Comparison of ENCODE assay signal across 8 cellular contexts in genomic region chrX:48597353-48598264, GRCh38. TPM values are rescaled to one million over a fixed set of nuclear protein-coding genes. Genes with fewer than 3 reads are reported as not detected.
A peak's percentile ranks its signal among the peaks of the same experiment; 100 is the strongest.
DNase-seq lines count a peak whose midpoint lies in the region; ATAC-seq and TF ChIP-seq lines count a peak whose summit lies in the region.

WDR13 (plus strand) TSS chrX:48597492; CDS start chrX:48597997, 505 bp downstream.

- no peaks in the 10 kb centered on the region for H3K4me1 ChIP-seq in breast epithelium
- H3K4me1 ChIP-seq in skeletal muscle satellite cell (ENCODE audit: control insufficient read depth, insufficient read depth, low read length), result peaks cover 12% of the 10 kb centered on the region

- H3K27ac ChIP-seq in WERI-Rb-1 (peak within 1 kb of the TSS; percentile 94), breast epithelium (peak within 1 kb of the TSS; percentile 96 to 97)

- intact Hi-C loops in breast epithelium (cut with DNase I; ENCODE audit: low total_unique reads), result no loop called here

- peaks cover 6% of the 10 kb centered on the region for H3K27me3 ChIP-seq in WERI-Rb-1 (ENCODE audit: insufficient read depth, low read depth, severe bottlenecking)
- H3K27me3 ChIP-seq in breast epithelium, result peaks cover 0 to 15% of the 10 kb centered on the region in 2 donors
- H3K27me3 ChIP-seq in skeletal muscle satellite cell (ENCODE audit: control insufficient read depth, insufficient read depth, low read length), result no peaks in the 10 kb centered on the region

- H3K4me2 ChIP-seq in skeletal muscle satellite cell (ENCODE audit: low read length), result peak within 1 kb of the TSS; percentile 88

- peak within 1 kb of the TSS; percentile 58 for H3K4me3 ChIP-seq in WERI-Rb-1 (ENCODE audit: low read depth, low read length)
- H3K4me3 ChIP-seq in breast epithelium, result peak within 1 kb of the TSS; percentile 57 to 74 (median 63)
- H3K4me3 ChIP-seq in iPS-18c (ENCODE audit: insufficient read depth, low read depth, low read length), result peak within 1 kb of the TSS; percentile 86
- peak within 1 kb of the TSS; percentile 84 for H3K4me3 ChIP-seq in skeletal muscle satellite cell (ENCODE audit: low read length)

- TF ChIP-seq POLR2A in breast epithelium (IDR thresholded peaks at IDR 0.05), result no peak

- no peaks in the 10 kb centered on the region for H3K9me3 ChIP-seq in WERI-Rb-1 (ENCODE audit: severe bottlenecking)
- no peaks in the 10 kb centered on the region for H3K9me3 ChIP-seq in breast epithelium
- H3K9me3 ChIP-seq in iPS-18c (ENCODE audit: control insufficient read depth, insufficient read depth, low read length), result peaks cover 13% of the 10 kb centered on the region
- no peaks in the 10 kb centered on the region for H3K9me3 ChIP-seq in skeletal muscle satellite cell (replicated peaks; ENCODE audit: low read length)

- ATAC-seq in GM18861 (IDR thresholded peaks at IDR 0.05; ENCODE audit: unreplicated experiment), result peak; percentile 65
- ATAC-seq in HG03103 (IDR thresholded peaks at IDR 0.05; ENCODE audit: low read depth, unreplicated experiment), result peak; percentile 62

- H3K9ac ChIP-seq in skeletal muscle satellite cell (ENCODE audit: low read depth, low read length), result peak within 1 kb of the TSS; percentile 98

- H3K36me3 ChIP-seq in WERI-Rb-1 (peaks cover 10% of the 10 kb centered on the region), breast epithelium (no peaks in the 10 kb centered on the region), skeletal muscle satellite cell (ENCODE audit: insufficient read depth, low read length) (peaks cover 26% of the 10 kb centered on the region)

- DNase-seq in A172 (ENCODE audit: low spot score), result peak; percentile 87
- DNase-seq in NCI-H2227 (lab: John Stamatoyannopoulos, UW; ENCODE audit: unreplicated experiment), result peak; percentile 99
- peak; percentile 91 for DNase-seq in WERI-Rb-1
- DNase-seq in breast epithelium (ENCODE audit: low spot score in 2 of 2), result peak; percentile 88 to 91

- TF ChIP-seq CTCF in WERI-Rb-1 (IDR thresholded peaks at IDR 0.05; ENCODE audit: low read depth, low read length) (no peak), breast epithelium (IDR thresholded peaks at IDR 0.05) (no peak)

RNA-seq across cellular contexts. Expression of gene WDR13, which starts in this region (rescaled TPM):
- total RNA-seq in A172 (2014; rRNA removed; shearing (Covaris generic)), result 71.5 and 81.8 TPM in 2 replicates
- 100 to 1,000 TPM in 1 of 3 donors, 10 to 100 TPM in 2; 97.2 to 113 (median 97.7) TPM for total RNA-seq in breast epithelium
- total RNA-seq in skeletal muscle satellite cell (2012; rRNA removed), result 91.7 and 94.6 TPM in 2 replicates

Comparison
In these comparisons a context has a peak if more than half of its experiments do, and no peak if none do; other contexts are left out.
1. Peak in every context shown above with its lines: DNase-seq, ATAC-seq, H3K4me3 ChIP-seq and H3K27ac ChIP-seq.